Comparison of ENCODE assay signal across 8 cellular contexts in genomic region chr16:22195695-22196558, GRCh38. TPM values are rescaled to one million over a fixed set of nuclear protein-coding genes. Genes with fewer than 3 reads are reported as not detected.
A peak's percentile ranks its signal among the peaks of the same experiment; 100 is the strongest.
DNase-seq lines count a peak whose midpoint lies in the region; ATAC-seq and TF ChIP-seq lines count a peak whose summit lies in the region.

No MANE protein-coding gene starts in this region.

- peak; percentile 74 for DNase-seq in GM10248 (ENCODE audit: extremely low spot score)
- peak; percentile 63 for DNase-seq in NCI-H748 treated with DMSO at 0.1 percent for 48 hours (lab: John Stamatoyannopoulos, UW)
- peak; percentile 90 to 98 for DNase-seq in activated CD4-positive, alpha-beta T cell treated with anti-CD3 and anti-CD28 coated beads, Interleukin-2, amount 50 U/mL, for 24 hours (ENCODE audit: low read depth in 1 of 2, low spot score in 1 of 2)
- DNase-seq in dedifferentiated amniotic fluid mesenchymal stem cell (ENCODE audit: extremely low spot score) = peak; percentile 80
- peak; percentile 88 to 93 for DNase-seq in left lung
- DNase-seq in stimulated activated CD4-positive, alpha-beta T cell treated with anti-CD3 and anti-CD28 coated beads, Interleukin-1b, Interleukin-23, amount 100 ng/mL, for 48 hours = peak; percentile 91

- peak overlapping the region; percentile 40 to 53 for H3K4me3 ChIP-seq in left lung

- POLR2A ChIA-PET in GM10248 (lab: Yijun Ruan, JAX) = no interaction called here

- ATAC-seq in HG03469 (IDR thresholded peaks at IDR 0.05; ENCODE audit: unreplicated experiment) = peak; percentile 23
- ATAC-seq in left lung = peak; percentile 42
- no peak for ATAC-seq in GM19463 (IDR thresholded peaks at IDR 0.05; ENCODE audit: unreplicated experiment)

- no peaks in the 10 kb centered on the region for H3K9me3 ChIP-seq in left lung

- H3K36me3 ChIP-seq in left lung = no peaks in the 10 kb centered on the region

- intact Hi-C loops in left lung (cut with DNase I) = loop anchor here in 1 of 2 donors (5.0 kb wide), 1 partner anchor 101 kb away; the partner anchor contains the start of gene POLR3E

- H3K27me3 ChIP-seq in left lung = no peaks in the 10 kb centered on the region

- peaks cover 12 to 32% of the 10 kb centered on the region in 2 donors for H3K4me1 ChIP-seq in left lung

- peak overlapping the region; percentile 70 to 88 for H3K27ac ChIP-seq in left lung

- TF ChIP-seq CTCF in GM10248 (IDR thresholded peaks at IDR 0.05; ENCODE audit: control extremely low read depth, extremely low read depth, low read depth, missing control alignments) = peak; percentile 84
- TF ChIP-seq CTCF in left lung (IDR thresholded peaks at IDR 0.05) = peak; percentile 75 to 92

- CTCF ChIA-PET in GM10248 (lab: Yijun Ruan, JAX) = interaction anchor here (0.6 to 8.8 kb wide), 9 partner anchors 9 to 123 kb away, joined by 3 to 85 read pairs (median 5); partner anchors contain the start of genes EEF2K and POLR3E

RNA-seq across cellular contexts. Expression of gene EEF2K, which starts 10.2 kb away (rescaled TPM):
- 10 to 100 TPM; 21.2 to 32.8 TPM for total RNA-seq in left lung

RNA-seq across cellular contexts. Expression of gene SDR42E2, which starts 33.6 kb away (rescaled TPM):
- under 1 TPM in 1 of 2 donors, not detected in 1; 0.10 TPM for total RNA-seq in left lung
